ENCODE assay signal across 8 cellular contexts in genomic region chr1:20634594-20635084, GRCh38. TPM values are rescaled to one million over a fixed set of nuclear protein-coding genes. Genes with fewer than 3 reads are reported as not detected.
DNase-seq lines count a peak whose midpoint lies in the region; ATAC-seq and TF ChIP-seq lines count a peak whose summit lies in the region.

No MANE protein-coding gene starts in this region.

- H3K27me3 ChIP-seq in BJ (ENCODE audit: control insufficient read depth, insufficient read depth, low read length) (no peaks in the 10 kb centered on the region), SJSA1 (replicated peaks) (no peaks in the 10 kb centered on the region)

- CTCF ChIA-PET in BJ (lab: Yijun Ruan, JAX) = interaction anchor here (0.5 to 8.0 kb wide), 14 partner anchors 8 to 594 kb away, joined by 3 to 125 read pairs (median 6); partner anchors contain the start of gene CDA

- H3K36me3 ChIP-seq in BJ (ENCODE audit: control insufficient read depth, insufficient read depth, low read length) = peaks cover 13% of the 10 kb centered on the region
- peaks cover 14% of the 10 kb centered on the region for H3K36me3 ChIP-seq in SJSA1

- DNase-seq in BJ (ENCODE audit: low read depth) (no peak), HK-2 (ENCODE audit: unreplicated experiment) (peak; percentile 49), SJSA1 (ENCODE audit: low read depth in 1 of 2, low spot score in 2 of 2) (no peak), cerebellum (ENCODE audit: low spot score) (peak; percentile 22), left lobe of liver (ENCODE audit: low spot score) (peak; percentile 70), substantia nigra (lab: John Stamatoyannopoulos, UW) (peak in 6 of 49 donors; percentile 5 to 83 (median 12))

- peak; percentile 59 for ATAC-seq in left lobe of liver
- no peak for ATAC-seq in HG02763 (IDR thresholded peaks at IDR 0.05; ENCODE audit: unreplicated experiment)
- ATAC-seq in HG02642 (IDR thresholded peaks at IDR 0.05; ENCODE audit: poor library complexity, unreplicated experiment) = no peak

- H3K4me3 ChIP-seq in BJ (ENCODE audit: low read depth, low read length) (peak overlapping the region; percentile 87), SJSA1 (peak overlapping the region; percentile 99)

- H3K27ac ChIP-seq in SJSA1 (no peak overlapping the region), substantia nigra (ENCODE audit: low read depth, low read length, poor library complexity, severe bottlenecking) (peak overlapping the region; percentile 83)

- 0 out of 2 replicates have a peak, but pooled peaks cover 6% of the 10 kb centered on the region for H3K9me3 ChIP-seq in SJSA1 (replicated peaks)

- H3K4me1 ChIP-seq in SJSA1 (replicated peaks) = peaks cover 18% of the 10 kb centered on the region

- TF ChIP-seq CTCF in BJ (IDR thresholded peaks at IDR 0.05; ENCODE audit: insufficient read depth, low read depth, low read length) = no peak

- POLR2A ChIA-PET in BJ (lab: Charles Lee) = interaction anchor here (0.6 kb wide), 2 partner anchors 60 to 152 kb away, joined by 4 to 6 read pairs; no protein-coding TSS in a partner anchor

RNA-seq across cellular contexts. Expression of gene PINK1, which starts 1.4 kb away (rescaled TPM):
- polyA plus RNA-seq in BJ (2011; rRNA removed) = 65.8 and 89.2 TPM in 2 replicates
- 28.3 and 38.9 TPM in 2 replicates for polyA minus RNA-seq in BJ (2011; rRNA and poly(A)+ RNA removed)
- total RNA-seq in SJSA1 (2014; rRNA removed; shearing (Covaris generic)) = 48.0 and 55.0 TPM in 2 replicates
- total RNA-seq in cerebellum (43.5 TPM), left lobe of liver (90.5 TPM)

RNA-seq across cellular contexts. Expression of gene DDOST, which starts 26.5 kb away (rescaled TPM):
- 581 and 587 TPM in 2 replicates for polyA plus RNA-seq in BJ (2011; rRNA removed)
- 117 and 173 TPM in 2 replicates for polyA minus RNA-seq in BJ (2011; rRNA and poly(A)+ RNA removed)
- 249 and 352 TPM in 2 replicates for total RNA-seq in SJSA1 (2014; rRNA removed; shearing (Covaris generic))
- 88.3 TPM for total RNA-seq in cerebellum
- total RNA-seq in left lobe of liver = 104 TPM

RNA-seq across cellular contexts. Expression of gene CDA, which starts 45.7 kb away (rescaled TPM):
- 7.0 and 7.5 TPM in 2 replicates for polyA plus RNA-seq in BJ (2011; rRNA removed)
- polyA minus RNA-seq in BJ (2011; rRNA and poly(A)+ RNA removed) = 6.3 and 9.8 TPM in 2 replicates
- total RNA-seq in SJSA1 (2014; rRNA removed; shearing (Covaris generic)) = not detected in 2 replicates
- total RNA-seq in cerebellum (not detected), left lobe of liver (29.7 TPM)

Comparison
In these comparisons a context has a peak if more than half of its experiments do, and no peak if none do; other contexts are left out.
1. DNase-seq: peak in HK-2 (single experiment), cerebellum (single experiment) and left lobe of liver (single experiment); none in BJ (single experiment) and SJSA1 (0 of 2).
2. RNA of gene CDA, which starts 45.7 kb away (total RNA-seq): 29.7 TPM in left lobe of liver (single experiment); not detected in SJSA1 and not detected in cerebellum (single experiment); every median in the first group is over 10 times any median in the second.